Comparison of ENCODE assay signal across 19 cellular contexts in the genomic region with DNA sequence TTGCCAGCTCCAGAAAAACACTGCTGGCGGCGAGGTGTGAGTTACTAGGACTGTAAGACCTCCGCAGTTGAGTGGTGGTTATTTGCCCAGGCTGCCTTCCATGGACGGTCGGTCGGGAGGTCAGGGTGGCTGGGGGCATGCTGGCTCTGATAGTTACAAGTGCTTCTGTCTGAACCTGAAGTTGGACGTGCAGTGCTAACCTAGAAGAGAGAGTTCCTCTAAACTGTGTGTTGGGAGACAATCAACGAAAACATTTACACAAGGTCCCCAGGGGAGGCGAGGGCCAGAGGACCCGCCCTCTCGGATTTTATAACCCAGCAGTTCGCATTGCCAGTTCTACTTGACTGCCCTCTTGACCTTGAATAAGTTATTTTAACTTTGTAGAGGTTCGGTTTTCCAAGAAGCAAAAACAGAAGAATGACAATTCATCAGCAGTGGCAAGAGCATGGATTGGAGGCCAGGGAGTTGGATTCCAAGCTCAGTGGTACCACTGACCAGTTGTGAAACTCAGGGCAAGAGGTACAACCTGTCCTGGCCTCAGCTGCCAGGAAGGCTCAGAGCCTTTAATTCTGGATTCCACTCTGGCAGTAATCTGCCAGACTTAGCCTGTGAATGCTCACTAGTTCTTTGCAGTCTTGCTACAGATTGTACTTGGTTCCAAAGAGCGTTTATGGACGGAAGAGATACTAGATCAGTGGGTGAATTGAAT. TPM values are rescaled to one million over a fixed set of nuclear protein-coding genes. Genes with fewer than 3 reads are reported as not detected.
DNase-seq lines count a peak whose midpoint lies in the region; TF ChIP-seq lines count a peak whose summit lies in the region.
"Had no signal": no experiment of that assay in that cellular context is flagged by ENCODE, and none has a peak within 500 bp of the region (broad histone marks: within the 10 kb centered on the region; RNA-seq: fewer than 3 reads in every experiment).

No MANE protein-coding gene starts in this region.

- H3K27me3 Mint-ChIP-seq in mesothelial cell of epicardium (ENCODE audit: low read depth) = peaks cover 57% of the 10 kb centered on the region

- TF ChIP-seq CTCF in dorsolateral prefrontal cortex (IDR thresholded peaks at IDR 0.05 in 54 of 56, conservative IDR thresholded peaks at IDR 0.05 in 2 of 56; ENCODE audit: low read depth in 1 of 56, partially characterized antibody in 56 of 56) = no peak
- no peak for TF ChIP-seq CTCF in mesothelial cell of epicardium (IDR thresholded peaks at IDR 0.05; ENCODE audit: unreplicated experiment)
- no peak for TF ChIP-seq CTCF in thyroid gland (IDR thresholded peaks at IDR 0.05)

- H3K27ac ChIP-seq in dorsolateral prefrontal cortex = peak overlapping the region in 23 of 59 donors; percentile 6 to 76 (median 42)
- peak overlapping the region; percentile 81 to 94 (median 88) for H3K27ac ChIP-seq in thyroid gland
- H3K27ac ChIP-seq: SK-N-MC had no signal

- TF ChIP-seq POLR2A in thyroid gland (IDR thresholded peaks at IDR 0.05) = peak in 1 of 2 donors; percentile 76

- WGBS in thyroid gland, 2 donors = 29 to 38% methylated on average over 9 to 15 of the region's 15 CpGs

- peaks cover 6% of the 10 kb centered on the region for H3K4me1 Mint-ChIP-seq in mesothelial cell of epicardium
- H3K4me1 Mint-ChIP-seq: activated T-helper 17 cell treated with anti-CD3 and anti-CD28 coated beads, Interleukin-2, amount 50 U/mL, for 72 hours; CD4-positive, CD25-positive, alpha-beta regulatory T cell had no signal

- no peak overlapping the region for H3K27ac Mint-ChIP-seq in mesothelial cell of epicardium
- H3K27ac Mint-ChIP-seq: activated CD8-positive, alpha-beta T cell treated with anti-CD3 and anti-CD28 coated beads for 36 hours; activated T-helper 17 cell treated with anti-CD3 and anti-CD28 coated beads, Interleukin-2, amount 50 U/mL, for 72 hours; CD4-positive, CD25-positive, alpha-beta regulatory T cell; naive B cell had no signal

- peaks cover 6 to 35% of the 10 kb centered on the region in 2 donors for H3K4me1 ChIP-seq in thyroid gland

- H3K4me3 ChIP-seq in dorsolateral prefrontal cortex (peak overlapping the region in 39 of 59 donors; percentile 23 to 80 (median 71)), thyroid gland (replicated peaks in 1 of 3) (peak overlapping the region in 2 of 3 donors; percentile 63 to 66)
- H3K4me3 ChIP-seq: GM12878, SK-N-MC had no signal

- intact Hi-C loops in dorsolateral prefrontal cortex (cut with DNase I) = no loop called here
- intact Hi-C loops in thyroid gland (cut with DNase I) = loop anchor here (10.0 kb wide), 1 partner anchor 123 kb away; no protein-coding TSS in a partner anchor

- DNase-seq in NCI-H82 (lab: John Stamatoyannopoulos, UW) (peak; percentile 23), NCI-H82 treated with DMSO at 0.1 percent for 48 hours (lab: John Stamatoyannopoulos, UW; ENCODE audit: unreplicated experiment) (no peak), dorsolateral prefrontal cortex (no peak), mesothelial cell of epicardium (ENCODE audit: low spot score in 2 of 2, unreplicated experiment in 2 of 2) (no peak), thyroid gland (peak; percentile 84), T-helper 2 cell (no peak), DMS153 (lab: John Stamatoyannopoulos, UW) (no peak), mucosa of gallbladder (ENCODE audit: low spot score) (no peak)
- DNase-seq: activated CD8-positive, alpha-beta T cell treated with anti-CD3 and anti-CD28 coated beads for 36 hours; CD4-positive, CD25-positive, alpha-beta regulatory T cell; erythroblast; GOT3; kidney glomerular epithelial cell; naive B cell; NCI-H446 treated with DMSO at 0.1 percent for 48 hours had no signal

- no peaks in the 10 kb centered on the region for H3K36me3 ChIP-seq in thyroid gland

- no peaks in the 10 kb centered on the region for H3K9me3 ChIP-seq in thyroid gland

- H3K27me3 ChIP-seq in dorsolateral prefrontal cortex = peaks cover 0 to 4% (median 0%) of the 10 kb centered on the region in 45 donors
- H3K27me3 ChIP-seq in thyroid gland = no peaks in the 10 kb centered on the region

- no peaks in the 10 kb centered on the region for H3K9me3 Mint-ChIP-seq in mesothelial cell of epicardium
- H3K9me3 Mint-ChIP-seq: activated T-helper 17 cell treated with anti-CD3 and anti-CD28 coated beads, Interleukin-2, amount 50 U/mL, for 72 hours had no signal

- H3K4me3 Mint-ChIP-seq in mesothelial cell of epicardium = peak overlapping the region; percentile 53
- H3K4me3 Mint-ChIP-seq: activated CD8-positive, alpha-beta T cell treated with anti-CD3 and anti-CD28 coated beads for 36 hours; activated T-helper 17 cell treated with anti-CD3 and anti-CD28 coated beads, Interleukin-2, amount 50 U/mL, for 72 hours; CD4-positive, CD25-positive, alpha-beta regulatory T cell had no signal

- no peaks in the 10 kb centered on the region for H3K36me3 Mint-ChIP-seq in mesothelial cell of epicardium
- H3K36me3 Mint-ChIP-seq: CD4-positive, CD25-positive, alpha-beta regulatory T cell had no signal

RNA-seq across cellular contexts. Expression of a gene that starts 28.7 kb away (rescaled TPM):
- total RNA-seq in dorsolateral prefrontal cortex (100 to 1,000 TPM in 1 of 120 experiments, 10 to 100 TPM in 119; 22.7 to 100 (median 54.6) TPM), mesothelial cell of epicardium (2.9 to 4.8 TPM (median 4.3 TPM) in 3 replicates), thyroid gland (100 to 1,000 TPM; 113 to 279 (median 218) TPM), mucosa of gallbladder (29.4 TPM)
- total RNA-seq: A172; activated T-helper 17 cell treated with anti-CD3 and anti-CD28 coated beads, Interleukin-2, amount 50 U/mL, for 72 hours; CD4-positive, CD25-positive, alpha-beta regulatory T cell had no signal

Comparison
In these comparisons a context has a peak if more than half of its experiments do, and no peak if none do; other contexts are left out.
1. DNase-seq: peak in NCI-H82 (single experiment) and thyroid gland (2 of 2); none in NCI-H82 treated with DMSO at 0.1 percent for 48 hours (single experiment), dorsolateral prefrontal cortex (0 of 10), mesothelial cell of epicardium (0 of 2), T-helper 2 cell (0 of 5), DMS153 (single experiment) and mucosa of gallbladder (single experiment).